Comparison of ENCODE assay signal across 8 cellular contexts in the genomic region with DNA sequence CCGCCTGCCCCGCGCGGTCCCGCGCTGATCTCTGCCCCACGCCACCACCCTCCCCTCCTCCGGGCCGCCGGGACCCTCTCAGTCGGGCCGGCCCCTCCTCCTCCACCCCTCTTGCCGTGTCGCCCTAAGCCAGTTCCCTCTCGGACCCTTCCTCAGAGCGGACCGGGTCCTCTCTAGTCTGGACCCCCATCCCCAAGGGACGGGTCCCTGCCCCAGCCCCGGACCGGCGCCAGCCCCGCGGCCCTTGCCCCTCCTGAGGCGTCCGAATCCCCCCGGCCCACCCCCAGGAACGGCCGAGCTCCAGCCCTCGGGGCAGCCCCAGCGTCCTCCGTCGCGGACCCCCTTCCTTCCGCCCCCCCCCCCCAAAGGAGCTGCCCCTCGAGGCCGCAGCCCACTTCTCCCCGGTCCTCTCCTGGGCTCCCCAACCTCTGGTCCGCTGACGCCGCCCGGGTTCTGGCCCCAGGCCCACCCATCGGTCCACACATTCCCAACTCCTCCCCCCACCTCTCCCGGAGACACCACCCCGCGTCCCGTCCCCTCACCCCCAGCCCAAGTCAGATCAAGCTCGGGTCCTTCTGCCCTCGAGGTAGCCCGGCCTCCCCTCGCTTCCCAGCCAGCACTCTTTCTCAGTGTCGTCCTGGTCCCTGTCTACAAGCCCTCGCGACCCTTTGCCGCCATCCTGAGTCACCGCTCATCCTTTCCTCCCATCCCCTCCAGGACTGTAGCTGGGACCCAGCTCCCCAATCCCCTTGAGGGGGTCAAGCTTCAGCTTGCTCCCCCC. TPM values are rescaled to one million over a fixed set of nuclear protein-coding genes. Genes with fewer than 3 reads are reported as not detected.
DNase-seq lines count a peak whose midpoint lies in the region; ATAC-seq and TF ChIP-seq lines count a peak whose summit lies in the region.

No MANE protein-coding gene starts in this region.

- TF ChIP-seq CTCF in epithelial cell of proximal tubule (conservative IDR thresholded peaks at IDR 0.05; ENCODE audit: low read depth, low read length): no peak
- no peak for TF ChIP-seq CTCF in nephron progenitor cell (IDR thresholded peaks at IDR 0.05)
- no peak for TF ChIP-seq CTCF in GM13977 (IDR thresholded peaks at IDR 0.05; ENCODE audit: extremely low read depth, insufficient read depth, missing control alignments)

- H3K27ac Mint-ChIP-seq in T-helper 1 cell treated with Interleukin-12 subunit alpha and Interleukin-12 subunit beta and Interleukin-4 antibody, amounts not matched to agents 30 μg/mL and 1 μg/mL, for 36 hours: peak overlapping the region; percentile 31
- H3K27ac Mint-ChIP-seq in nephron progenitor cell: no peak overlapping the region

- in situ Hi-C loops in GM13977 (cut with MboI; ENCODE audit: low pct_unique_long_range_greater_than_20kb, low sequenced_read_pairs, unreplicated experiment): no loop called here

- DNase-seq in NCI-H524 (lab: John Stamatoyannopoulos, UW) (peak; percentile 71 to 73), NCI-H524 treated with DMSO at 0.1 percent for 48 hours (lab: John Stamatoyannopoulos, UW) (no peak), epithelial cell of proximal tubule (ENCODE audit: low read depth) (no peak), nephron progenitor cell (peak; percentile 42), 8988T (no peak), GM13977 (ENCODE audit: low spot score) (no peak)

- peak overlapping the region; percentile 59 for H3K4me3 ChIP-seq in epithelial cell of proximal tubule (ENCODE audit: low read depth, low read length)

- peaks cover 17% of the 10 kb centered on the region for H3K4me1 Mint-ChIP-seq in T-helper 1 cell treated with Interleukin-12 subunit alpha and Interleukin-12 subunit beta and Interleukin-4 antibody, amounts not matched to agents 30 μg/mL and 1 μg/mL, for 36 hours (ENCODE audit: low read depth)
- H3K4me1 Mint-ChIP-seq in nephron progenitor cell: peaks cover 8% of the 10 kb centered on the region

- peaks cover 56% of the 10 kb centered on the region for H3K27me3 Mint-ChIP-seq in T-helper 1 cell treated with Interleukin-12 subunit alpha and Interleukin-12 subunit beta and Interleukin-4 antibody, amounts not matched to agents 30 μg/mL and 1 μg/mL, for 36 hours (ENCODE audit: low read depth)
- peaks cover 71% of the 10 kb centered on the region for H3K27me3 Mint-ChIP-seq in nephron progenitor cell (ENCODE audit: low read depth, poor library complexity)

- H3K4me3 Mint-ChIP-seq in T-helper 1 cell treated with Interleukin-12 subunit alpha and Interleukin-12 subunit beta and Interleukin-4 antibody, amounts not matched to agents 30 μg/mL and 1 μg/mL, for 36 hours: peak overlapping the region; percentile 76
- H3K4me3 Mint-ChIP-seq in nephron progenitor cell: peak overlapping the region; percentile 83

- no peak for ATAC-seq in GM21786 (IDR thresholded peaks at IDR 0.05; ENCODE audit: unreplicated experiment)

- H3K36me3 Mint-ChIP-seq in T-helper 1 cell treated with Interleukin-12 subunit alpha and Interleukin-12 subunit beta and Interleukin-4 antibody, amounts not matched to agents 30 μg/mL and 1 μg/mL, for 36 hours (ENCODE audit: low read depth): no peaks in the 10 kb centered on the region
- H3K36me3 Mint-ChIP-seq in nephron progenitor cell (ENCODE audit: low read depth): no peaks in the 10 kb centered on the region

- H3K9me3 Mint-ChIP-seq in T-helper 1 cell treated with Interleukin-12 subunit alpha and Interleukin-12 subunit beta and Interleukin-4 antibody, amounts not matched to agents 30 μg/mL and 1 μg/mL, for 36 hours: no peaks in the 10 kb centered on the region
- H3K9me3 Mint-ChIP-seq in nephron progenitor cell: no peaks in the 10 kb centered on the region

RNA-seq across cellular contexts. Expression of a gene that starts 0.7 kb away (rescaled TPM):
- 0.29 and 1.7 TPM in 2 replicates for total RNA-seq in epithelial cell of proximal tubule

RNA-seq across cellular contexts. Expression of a gene that starts 45.4 kb away (rescaled TPM):
- total RNA-seq in epithelial cell of proximal tubule: 112 and 139 TPM in 2 replicates

Comparison
In these comparisons a context has a peak if more than half of its experiments do, and no peak if none do; other contexts are left out.
1. DNase-seq: peak in NCI-H524 (2 of 2) and nephron progenitor cell (single experiment); none in NCI-H524 treated with DMSO at 0.1 percent for 48 hours (single experiment), epithelial cell of proximal tubule (single experiment), 8988T (single experiment) and GM13977 (single experiment).